In genomic region chr11:85774256-85775097, GRCh38 we compare ENCODE assay signal across 15 cellular contexts. TPM values are rescaled to one million over a fixed set of nuclear protein-coding genes. Genes with fewer than 3 reads are reported as not detected.
A peak's percentile ranks its signal among the peaks of the same experiment; 100 is the strongest.
DNase-seq lines count a peak whose midpoint lies in the region; ATAC-seq and TF ChIP-seq lines count a peak whose summit lies in the region.
"Had no signal": no experiment of that assay in that cellular context is flagged by ENCODE, and none has a peak within 500 bp of the region (broad histone marks: within the 10 kb centered on the region; RNA-seq: fewer than 3 reads in every experiment).

No MANE protein-coding gene starts in this region.

- H3K9me3 ChIP-seq in BLaER1 treated with 17β-estradiol and CSF1 and Interleukin-3, amounts not matched to agents 10 nM and 100 nM (replicated peaks in 1 of 11): peaks cover 0 to 13% (median 0%) of the 10 kb centered on the region in 11 experiments; a peak in 4 of 22 replicates
- H3K9me3 ChIP-seq in CD8-positive, alpha-beta T cell (ENCODE audit: low read length): no peaks in the 10 kb centered on the region
- H3K9me3 ChIP-seq in duodenal mucosa (ENCODE audit: control insufficient read depth in 1 of 2, low read length in 2 of 2) (peaks cover 0 to under 1% of the 10 kb centered on the region in 2 donors), ovary (no peaks in the 10 kb centered on the region)

- H3K27ac ChIP-seq in BLaER1 treated with 17β-estradiol and CSF1 and Interleukin-3, amounts not matched to agents 10 nM and 100 nM: no peak overlapping the region
- no peak overlapping the region for H3K27ac ChIP-seq in CD8-positive, alpha-beta T cell (ENCODE audit: low read depth, low read length)
- H3K27ac ChIP-seq in duodenal mucosa (ENCODE audit: low read depth, low read length): peak overlapping the region; percentile 17
- H3K27ac ChIP-seq in ovary: no peak overlapping the region
- H3K27ac ChIP-seq: brain microvascular endothelial cell, parathyroid adenoma, tibial nerve had no signal

- peaks cover 42% of the 10 kb centered on the region for H3K4me1 Mint-ChIP-seq in CD8-positive, alpha-beta T cell (ENCODE audit: low read depth)
- H3K4me1 Mint-ChIP-seq: B cell, IgD-negative memory B cell had no signal

- TF ChIP-seq POLR2A in ovary (IDR thresholded peaks at IDR 0.05): no peak

- no peak for TF ChIP-seq EP300 in ovary (IDR thresholded peaks at IDR 0.05)

- no peak overlapping the region for H3K9ac ChIP-seq in BLaER1 treated with 17β-estradiol and CSF1 and Interleukin-3, amounts not matched to agents 10 nM and 100 nM
- peak overlapping the region in 1 of 2 donors; percentile 34 for H3K9ac ChIP-seq in duodenal mucosa (ENCODE audit: low read depth in 1 of 2, low read length in 2 of 2)
- H3K9ac ChIP-seq: parathyroid adenoma had no signal

- H3K4me3 ChIP-seq in BLaER1 treated with 17β-estradiol and CSF1 and Interleukin-3, amounts not matched to agents 10 nM and 100 nM: no peak overlapping the region
- no peak overlapping the region for H3K4me3 ChIP-seq in CD8-positive, alpha-beta T cell (ENCODE audit: low read depth, low read length)
- peak overlapping the region in 1 of 2 donors; percentile 31 for H3K4me3 ChIP-seq in duodenal mucosa (ENCODE audit: low read depth in 1 of 2, low read length in 2 of 2)
- H3K4me3 ChIP-seq in ovary: no peak overlapping the region
- H3K4me3 ChIP-seq: skin epidermis, tibial nerve had no signal

- DNase-seq in CD8-positive, alpha-beta T cell: no peak
- peak; percentile 49 for DNase-seq in LoVo (ENCODE audit: low spot score)
- no peak for DNase-seq in iPS-NIHi11 (ENCODE audit: low spot score)
- no peak for DNase-seq in posterior vena cava (ENCODE audit: low spot score)
- DNase-seq in ovary: no peak
- DNase-seq: activated naive CD4-positive, alpha-beta T cell treated with Interleukin-2 at 50 U/mL for 16 hours; brain microvascular endothelial cell; NCI-H2029 treated with DMSO at 0.1 percent for 48 hours had no signal

- H4K20me1 ChIP-seq in BLaER1 treated with 17β-estradiol and CSF1 and Interleukin-3, amounts not matched to agents 10 nM and 100 nM: no peaks in the 10 kb centered on the region

- no peaks in the 10 kb centered on the region for H3K27me3 Mint-ChIP-seq in CD8-positive, alpha-beta T cell (ENCODE audit: low read depth)
- H3K27me3 Mint-ChIP-seq: B cell had no signal

- 79 to 92% (median 80%) methylated on average over 4 of the region's 4 CpGs for WGBS in ovary, 3 donors

- peak overlapping the region; percentile 33 for H3K4me3 Mint-ChIP-seq in CD8-positive, alpha-beta T cell
- H3K4me3 Mint-ChIP-seq: B cell, IgD-negative memory B cell had no signal

- H3K27me3 ChIP-seq in BLaER1 treated with 17β-estradiol and CSF1 and Interleukin-3, amounts not matched to agents 10 nM and 100 nM: no peaks in the 10 kb centered on the region
- H3K27me3 ChIP-seq in CD8-positive, alpha-beta T cell (ENCODE audit: insufficient read depth, low read length): no peaks in the 10 kb centered on the region
- H3K27me3 ChIP-seq in duodenal mucosa (ENCODE audit: control insufficient read depth in 1 of 2, insufficient read depth in 2 of 2, low read length in 2 of 2) (no peaks in the 10 kb centered on the region), ovary (no peaks in the 10 kb centered on the region)
- H3K27me3 ChIP-seq: brain microvascular endothelial cell, tibial nerve had no signal

- H3K9me3 Mint-ChIP-seq in CD8-positive, alpha-beta T cell: peaks cover 2% of the 10 kb centered on the region

- POLR2A ChIA-PET in CD8-positive, alpha-beta T cell (lab: Charles Lee): interaction anchor here (1.2 to 1.4 kb wide), 2 partner anchors 18 to 22 kb away, joined by 3 to 7 read pairs; no protein-coding TSS in a partner anchor

- H3K27ac Mint-ChIP-seq in CD8-positive, alpha-beta T cell: peak overlapping the region; percentile 67
- H3K27ac Mint-ChIP-seq: B cell, IgD-negative memory B cell had no signal

- peaks cover 0 to 8% (median 5%) of the 10 kb centered on the region in 10 experiments; a peak in 7 of 20 replicates for H3K4me1 ChIP-seq in BLaER1 treated with 17β-estradiol and CSF1 and Interleukin-3, amounts not matched to agents 10 nM and 100 nM
- peaks cover 12% of the 10 kb centered on the region for H3K4me1 ChIP-seq in CD8-positive, alpha-beta T cell (ENCODE audit: insufficient read depth, low read length)
- H3K4me1 ChIP-seq in duodenal mucosa (ENCODE audit: control insufficient read depth in 1 of 2, insufficient read depth in 2 of 2, low read length in 2 of 2) (peaks cover 9 to 29% of the 10 kb centered on the region in 2 donors), ovary (ENCODE audit: insufficient read depth) (peaks cover 6% of the 10 kb centered on the region)
- H3K4me1 ChIP-seq: parathyroid adenoma, tibial nerve had no signal

- no peak for ATAC-seq in CD8-positive, alpha-beta T cell

- CTCF ChIA-PET in CD8-positive, alpha-beta T cell (lab: Charles Lee): interaction anchor here (0.9 to 1.4 kb wide), 2 partner anchors 7 to 82 kb away, joined by 3 read pairs; no protein-coding TSS in a partner anchor

- intact Hi-C loops in CD8-positive, alpha-beta T cell (cut with DNase I, micrococcal nuclease): loop anchor here in 1 of 2 experiments (5.0 kb wide), 1 partner anchor 37 kb away; no protein-coding TSS in a partner anchor
- intact Hi-C loops in posterior vena cava (cut with DNase I): no loop called here
- intact Hi-C loops in ovary (cut with DNase I): no loop called here

- peak overlapping the region in 6 of 11 experiments; percentile 4 to 39 (median 16); a peak in 7 of 22 replicates for H3K4me2 ChIP-seq in BLaER1 treated with 17β-estradiol and CSF1 and Interleukin-3, amounts not matched to agents 10 nM and 100 nM

- H3K36me3 Mint-ChIP-seq in CD8-positive, alpha-beta T cell: peaks cover 5% of the 10 kb centered on the region
- H3K36me3 Mint-ChIP-seq: IgD-negative memory B cell had no signal

- H3K36me3 ChIP-seq in BLaER1 treated with 17β-estradiol and CSF1 and Interleukin-3, amounts not matched to agents 10 nM and 100 nM: no peaks in the 10 kb centered on the region
- H3K36me3 ChIP-seq in CD8-positive, alpha-beta T cell (ENCODE audit: insufficient read depth, low read length): no peaks in the 10 kb centered on the region
- no peaks in the 10 kb centered on the region for H3K36me3 ChIP-seq in duodenal mucosa (ENCODE audit: control insufficient read depth in 1 of 2, insufficient read depth in 2 of 2, low read length in 2 of 2)
- no peaks in the 10 kb centered on the region for H3K36me3 ChIP-seq in ovary
- H3K36me3 ChIP-seq: brain microvascular endothelial cell, tibial nerve had no signal

- TF ChIP-seq CTCF in CD8-positive, alpha-beta T cell (IDR thresholded peaks at IDR 0.05): no peak
- no peak for TF ChIP-seq CTCF in ovary (IDR thresholded peaks at IDR 0.05)

RNA-seq across cellular contexts. Expression of gene SYTL2, which starts 36.5 kb away (rescaled TPM):
- 10 to 100 TPM; 37.2 to 43.6 TPM for total RNA-seq in CD8-positive, alpha-beta T cell
- total RNA-seq in posterior vena cava: 100 to 1,000 TPM; 144 to 183 TPM
- 10 to 100 TPM in 2 of 7 donors, 1 to 10 TPM in 5; 4.2 to 13.7 (median 8.2) TPM for total RNA-seq in ovary
- polyA plus RNA-seq in ovary: 10 to 100 TPM in 1 of 2 donors, 1 to 10 TPM in 1; 7.9 to 26.1 TPM
